ENCODE assay signal across 1 cellular context in the genomic region with DNA sequence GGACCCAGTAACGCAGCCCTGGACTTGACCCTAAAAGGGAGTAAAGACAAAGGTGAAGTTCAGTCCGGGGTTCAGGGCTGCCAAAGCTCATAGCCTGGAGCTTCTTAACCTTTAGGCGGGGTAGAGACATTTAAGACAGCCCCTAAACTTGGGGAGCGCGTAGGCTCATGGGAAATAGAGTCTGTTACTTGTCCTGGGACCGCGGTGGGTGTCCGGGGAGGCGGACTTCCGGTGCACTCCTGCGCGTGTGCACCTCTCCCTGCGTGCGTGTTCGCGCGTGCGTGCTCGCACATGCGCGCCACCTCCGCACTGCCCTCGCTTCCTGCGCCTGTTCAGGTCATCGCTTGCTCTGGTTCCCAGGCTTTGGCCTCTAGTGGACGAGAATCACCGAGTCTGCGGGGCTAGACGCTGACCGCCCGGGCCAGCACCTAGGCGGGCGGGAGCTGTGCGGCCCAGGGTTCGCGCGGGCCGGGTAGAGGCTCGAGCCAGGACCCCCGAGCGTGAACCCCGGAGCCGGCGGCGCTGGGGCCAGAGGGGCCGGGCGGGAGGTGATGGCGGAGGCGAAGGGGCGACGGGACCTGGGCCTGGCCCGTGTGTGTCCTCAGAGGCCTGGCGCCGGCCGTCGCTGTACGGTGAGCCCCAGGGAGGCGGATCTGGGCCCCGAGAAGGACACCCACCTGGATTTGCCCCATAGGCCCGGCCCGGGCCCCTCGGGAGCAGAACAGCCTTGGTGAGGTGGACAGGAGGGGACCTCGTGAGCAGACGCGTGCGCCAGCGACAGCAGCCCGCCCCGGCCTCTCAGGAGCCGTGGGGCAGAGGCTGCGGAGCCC.
TF ChIP-seq lines count a peak whose summit lies in the region.

No MANE protein-coding gene starts in this region.

TF ChIP-seq in H1, 55 proteins besides CTCF, POLR2A, EP300 and RAD21:
- TF ChIP-seq NRF1 (IDR thresholded peaks at IDR 0.05; ENCODE audit: low read depth, low read length) (peak; percentile 60), PHF8 (conservative IDR thresholded peaks at IDR 0.05; ENCODE audit: low read depth, low read length) (peak; percentile 53; the same call in 1 of the 2 replicates), TBP (IDR thresholded peaks at IDR 0.05; ENCODE audit: low read depth, low read length) (0 out of 2 replicates have a peak, but pooled peaks have one; percentile 25), BACH1 (IDR thresholded peaks at IDR 0.05; ENCODE audit: low read length) (peak; percentile 90), HDAC2 (IDR thresholded peaks at IDR 0.05; ENCODE audit: borderline replicate concordance in 1 of 2, low read depth in 2 of 2, low read length in 2 of 2) (peak in 1 of 2 experiments; percentile 94; a peak in 1 of 4 replicates), SIX5 (IDR thresholded peaks at IDR 0.05; ENCODE audit: low read depth, low read length) (peak; percentile 19; the same call in 1 of the 2 replicates), SUZ12 (IDR thresholded peaks at IDR 0.05; ENCODE audit: low read length) (peak; percentile 40; the same call in 1 of the 2 replicates), TAF1 (IDR thresholded peaks at IDR 0.05; ENCODE audit: low read depth, low read length) (0 out of 2 replicates have a peak, but pooled peaks have one; percentile 29), POLR2AphosphoS5 (IDR thresholded peaks at IDR 0.05; ENCODE audit: low read depth, low read length) (peak; percentile 54; the same call in 1 of the 2 replicates), KDM4A (IDR thresholded peaks at IDR 0.05; ENCODE audit: low read depth, low read length, severe bottlenecking) (peak; percentile 70)
- TF ChIP-seq, protein P1, sequence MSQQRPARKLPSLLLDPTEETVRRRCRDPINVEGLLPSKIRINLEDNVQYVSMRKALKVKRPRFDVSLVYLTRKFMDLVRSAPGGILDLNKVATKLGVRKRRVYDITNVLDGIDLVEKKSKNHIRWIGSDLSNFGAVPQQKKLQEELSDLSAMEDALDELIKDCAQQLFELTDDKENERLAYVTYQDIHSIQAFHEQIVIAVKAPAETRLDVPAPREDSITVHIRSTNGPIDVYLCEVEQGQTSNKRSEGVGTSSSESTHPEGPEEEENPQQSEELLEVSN (IDR thresholded peaks at IDR 0.05), result peak; percentile 12; the same call in 1 of the 2 replicates
- TF ChIP-seq, protein P2, sequence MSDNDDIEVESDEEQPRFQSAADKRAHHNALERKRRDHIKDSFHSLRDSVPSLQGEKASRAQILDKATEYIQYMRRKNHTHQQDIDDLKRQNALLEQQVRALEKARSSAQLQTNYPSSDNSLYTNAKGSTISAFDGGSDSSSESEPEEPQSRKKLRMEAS (IDR thresholded peaks at IDR 0.05), result peak; percentile 77
TF ChIP-seq in H1: peak in this region for 12; not testable (repeated sequence) for 43.
